ENCODE assay signal across 22 cellular contexts in the genomic region with DNA sequence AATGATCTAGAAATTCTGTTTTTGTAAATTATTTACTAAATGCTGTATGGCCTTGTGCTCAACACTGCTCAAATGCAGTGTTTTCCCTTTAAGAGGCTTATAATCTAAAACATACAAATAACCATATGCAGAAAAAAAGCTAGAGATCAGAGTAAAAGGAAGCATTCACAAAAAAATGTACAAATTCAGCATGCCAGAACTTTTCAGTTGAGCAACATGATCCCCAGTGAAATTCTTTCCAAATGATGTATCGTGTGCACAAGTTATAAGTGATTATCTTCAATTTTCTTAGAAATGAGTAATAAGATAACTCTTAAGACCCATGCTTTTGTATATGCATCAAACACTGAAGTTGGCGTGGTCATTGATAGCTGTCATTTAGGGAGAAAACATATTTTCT. TPM values are rescaled to one million over a fixed set of nuclear protein-coding genes. Genes with fewer than 3 reads are reported as not detected.
DNase-seq lines count a peak whose midpoint lies in the region; ATAC-seq, FAIRE-seq and TF ChIP-seq lines count a peak whose summit lies in the region.
"Had no signal": no experiment of that assay in that cellular context is flagged by ENCODE, and none has a peak within 500 bp of the region (broad histone marks: within the 10 kb centered on the region; RNA-seq: fewer than 3 reads in every experiment).

No MANE protein-coding gene starts in this region.

- H3K27me3 ChIP-seq in HepG2 (ENCODE audit: control insufficient read depth in 1 of 2, insufficient read depth in 2 of 2, low read length in 2 of 2) (no peaks in the 10 kb centered on the region; a peak in 1 of 5 replicates), right lobe of liver (peaks cover 0 to 21% of the 10 kb centered on the region in 2 donors), neural progenitor cell (no peaks in the 10 kb centered on the region), suprapubic skin (peaks cover 10% of the 10 kb centered on the region)

- TF ChIP-seq CTCF in HepG2 (CRISPR knock-in tag; IDR thresholded peaks at IDR 0.05) = no peak
- no peak for TF ChIP-seq CTCF in right lobe of liver (IDR thresholded peaks at IDR 0.05)
- no peak for TF ChIP-seq CTCF in neural progenitor cell (IDR thresholded peaks at IDR 0.05)
- TF ChIP-seq CTCF in suprapubic skin (IDR thresholded peaks at IDR 0.05) = no peak

- no peak overlapping the region for H3K27ac Mint-ChIP-seq in neural progenitor cell
- no peak overlapping the region for H3K27ac Mint-ChIP-seq in activated CD4-positive, alpha-beta memory T cell treated with anti-CD3 and anti-CD28 coated beads, Interleukin-2, amount 10 ng/mL, durations not matched to agents 7 days and 5 days
- H3K27ac Mint-ChIP-seq: CD8-positive, alpha-beta memory T cell had no signal

- H3K4me3 Mint-ChIP-seq in neural progenitor cell = no peak overlapping the region
- H3K4me3 Mint-ChIP-seq in activated CD4-positive, alpha-beta memory T cell treated with anti-CD3 and anti-CD28 coated beads, Interleukin-2, amount 10 ng/mL, durations not matched to agents 7 days and 5 days = no peak overlapping the region
- H3K4me3 Mint-ChIP-seq: CD8-positive, alpha-beta memory T cell; IgD-negative memory B cell had no signal

- peaks cover 41% of the 10 kb centered on the region for H3F3A ChIP-seq in neural progenitor cell (ENCODE audit: low read depth)

- peaks cover 39% of the 10 kb centered on the region for H4K20me1 ChIP-seq in HepG2 (ENCODE audit: insufficient read depth, low read length)
- peaks cover 22% of the 10 kb centered on the region for H4K20me1 ChIP-seq in neural progenitor cell (ENCODE audit: low read depth)
- H4K20me1 ChIP-seq: BLaER1 had no signal

- DNase-seq in HepG2 (ENCODE audit: low spot score) = no peak
- DNase-seq in right lobe of liver = no peak
- peak; percentile 86 for DNase-seq in fibroblast of peridontal ligament (ENCODE audit: extremely low read depth)
- DNase-seq in neural progenitor cell (ENCODE audit: low spot score) = no peak
- DNase-seq in suprapubic skin (ENCODE audit: low spot score in 2 of 2) = no peak
- DNase-seq in D341Med (ENCODE audit: low spot score) = no peak
- DNase-seq in activated CD4-positive, alpha-beta memory T cell treated with anti-CD3 and anti-CD28 coated beads, Interleukin-2, amount 10 ng/mL, durations not matched to agents 7 days and 5 days = no peak
- DNase-seq: CD8-positive, alpha-beta memory T cell; DMS79 treated with DMSO at 0.1 percent for 48 hours; GOT3; Kasumi-1; MM.1S; NCI-H1694; NCI-H2107; NK-92 treated with Interleukin-12 subunit alpha and Interleukin-12 subunit beta, amount 100 ng/mL, for 24 hours; SHP77 had no signal

- WGBS in HepG2 (ENCODE audit: low lambda C conversion rate) = 5% methylated on average over 2 of the region's 2 CpGs
- 70% methylated on average over 2 of the region's 2 CpGs for WGBS in right lobe of liver (ENCODE audit: insufficient coverage, low coverage, low lambda C conversion rate, missing lambda C conversion rate)
- WGBS in suprapubic skin = 57% methylated on average over 2 of the region's 2 CpGs

- H3K79me2 ChIP-seq in HepG2 (ENCODE audit: insufficient read depth, low read length) (peaks cover 98% of the 10 kb centered on the region), neural progenitor cell (ENCODE audit: low read depth) (peaks cover 100% of the 10 kb centered on the region)

- H3K27ac ChIP-seq in HepG2 (ENCODE audit: extremely low read length, insufficient read depth, low read length) (peak overlapping the region; percentile 85), right lobe of liver (no peak overlapping the region), neural progenitor cell (peak overlapping the region; percentile 83), suprapubic skin (no peak overlapping the region)
- H3K27ac ChIP-seq: BLaER1 had no signal

- H3K4me1 ChIP-seq in HepG2 (ENCODE audit: insufficient read depth, low read length) (peaks cover 16% of the 10 kb centered on the region), right lobe of liver (no peaks in the 10 kb centered on the region), neural progenitor cell (peaks cover 56% of the 10 kb centered on the region), suprapubic skin (peaks cover 9% of the 10 kb centered on the region)
- H3K4me1 ChIP-seq: BLaER1 had no signal

- POLR2A ChIA-PET in HepG2 (lab: Yijun Ruan, JAX) = interaction anchor here (0.7 to 3.5 kb wide), 4 partner anchors 9 to 46 kb away, joined by 3 to 14 read pairs (median 6); no protein-coding TSS in a partner anchor
- POLR2A ChIA-PET in activated CD4-positive, alpha-beta memory T cell treated with anti-CD3 and anti-CD28 coated beads, Interleukin-2, amount 10 ng/mL, durations not matched to agents 7 days and 5 days (lab: Charles Lee) = no interaction called here

- H3K36me3 ChIP-seq in HepG2 (replicated peaks in 1 of 2; ENCODE audit: control insufficient read depth in 1 of 2, insufficient read depth in 2 of 2, low read length in 2 of 2) = peaks cover 1 to 28% of the 10 kb centered on the region in 2 experiments
- H3K36me3 ChIP-seq in right lobe of liver = no peaks in the 10 kb centered on the region
- H3K36me3 ChIP-seq in neural progenitor cell = no peaks in the 10 kb centered on the region
- no peaks in the 10 kb centered on the region for H3K36me3 ChIP-seq in suprapubic skin
- H3K36me3 ChIP-seq: BLaER1 had no signal

- TF ChIP-seq EP300 in HepG2 (IDR thresholded peaks at IDR 0.05; ENCODE audit: low read depth in 2 of 2, low read length in 2 of 2) (no peak), HepG2 (CRISPR knock-in tag; IDR thresholded peaks at IDR 0.05; ENCODE audit: borderline replicate concordance) (no peak), suprapubic skin (IDR thresholded peaks at IDR 0.05) (no peak)

- H3K9me3 ChIP-seq in HepG2 (ENCODE audit: low read length) (no peaks in the 10 kb centered on the region), right lobe of liver (no peaks in the 10 kb centered on the region), neural progenitor cell (ENCODE audit: low read depth) (no peaks in the 10 kb centered on the region), suprapubic skin (no peaks in the 10 kb centered on the region)

- TF ChIP-seq POLR2A in HepG2 (IDR thresholded peaks at IDR 0.05; ENCODE audit: insufficient read depth in 1 of 2, low read depth in 2 of 2, low read length in 2 of 2) (no peak; a peak in 1 of 4 replicates), right lobe of liver (IDR thresholded peaks at IDR 0.05) (no peak), suprapubic skin (IDR thresholded peaks at IDR 0.05) (no peak)

- FAIRE-seq in HepG2 (lab: Jason Lieb, UNC) = no peak
- FAIRE-seq: GM12878 had no signal

- H3K4me3 ChIP-seq in HepG2 (replicated peaks in 1 of 3; ENCODE audit: insufficient read depth in 1 of 3, low read depth in 2 of 3, low read length in 3 of 3) (peak overlapping the region; percentile 80 to 88 (median 86); a peak in 5 of 6 replicates), right lobe of liver (no peak overlapping the region), neural progenitor cell (peak overlapping the region; percentile 66), suprapubic skin (no peak overlapping the region)
- H3K4me3 ChIP-seq: BLaER1, GM12878 had no signal

- CTCF ChIA-PET in HepG2 (lab: Yijun Ruan, JAX; ENCODE audit: low intra/inter-chr PET ratio, low total read pairs) = no interaction called here
- CTCF ChIA-PET in activated CD4-positive, alpha-beta memory T cell treated with anti-CD3 and anti-CD28 coated beads, Interleukin-2, amount 10 ng/mL, durations not matched to agents 7 days and 5 days (lab: Charles Lee) = no interaction called here

- H3K9me3 Mint-ChIP-seq in neural progenitor cell = no peaks in the 10 kb centered on the region
- no peaks in the 10 kb centered on the region for H3K9me3 Mint-ChIP-seq in activated CD4-positive, alpha-beta memory T cell treated with anti-CD3 and anti-CD28 coated beads, Interleukin-2, amount 10 ng/mL, durations not matched to agents 7 days and 5 days
- H3K9me3 Mint-ChIP-seq: CD8-positive, alpha-beta memory T cell; IgD-negative memory B cell had no signal

- no peaks in the 10 kb centered on the region for H3K36me3 Mint-ChIP-seq in neural progenitor cell
- no peaks in the 10 kb centered on the region for H3K36me3 Mint-ChIP-seq in activated CD4-positive, alpha-beta memory T cell treated with anti-CD3 and anti-CD28 coated beads, Interleukin-2, amount 10 ng/mL, durations not matched to agents 7 days and 5 days (ENCODE audit: low read depth)
- H3K36me3 Mint-ChIP-seq: CD8-positive, alpha-beta memory T cell; IgD-negative memory B cell had no signal

- ATAC-seq in HepG2 (no peak), right lobe of liver (no peak), HG02759 (IDR thresholded peaks at IDR 0.05; ENCODE audit: unreplicated experiment) (no peak)
- ATAC-seq: GM12878 had no signal

- H3K9ac ChIP-seq in HepG2 (ENCODE audit: insufficient read depth, low read depth, low read length) (peak overlapping the region; percentile 79), neural progenitor cell (no peak overlapping the region)
- H3K9ac ChIP-seq: BLaER1 had no signal

- H3K27me3 Mint-ChIP-seq in neural progenitor cell (ENCODE audit: insufficient read depth, low read depth) = peaks cover 4% of the 10 kb centered on the region
- peaks cover 31% of the 10 kb centered on the region for H3K27me3 Mint-ChIP-seq in activated CD4-positive, alpha-beta memory T cell treated with anti-CD3 and anti-CD28 coated beads, Interleukin-2, amount 10 ng/mL, durations not matched to agents 7 days and 5 days

- BruUV-seq in HepG2 (replicated peaks; lab: Mats Ljungman, UMichigan) = no TSS peak

- peaks cover 54% of the 10 kb centered on the region for H3K4me1 Mint-ChIP-seq in neural progenitor cell
- peaks cover 3% of the 10 kb centered on the region for H3K4me1 Mint-ChIP-seq in activated CD4-positive, alpha-beta memory T cell treated with anti-CD3 and anti-CD28 coated beads, Interleukin-2, amount 10 ng/mL, durations not matched to agents 7 days and 5 days
- H3K4me1 Mint-ChIP-seq: IgD-negative memory B cell had no signal

- no peak for TF ChIP-seq RAD21 in HepG2 (CRISPR knock-in tag; IDR thresholded peaks at IDR 0.05)

- no peak overlapping the region for H2AFZ ChIP-seq in HepG2 (ENCODE audit: low read length)
- no peak overlapping the region for H2AFZ ChIP-seq in neural progenitor cell (replicated peaks)

- peak overlapping the region; percentile 80 for H3K4me2 ChIP-seq in HepG2 (ENCODE audit: low read depth, low read length)
- H3K4me2 ChIP-seq in neural progenitor cell = peak overlapping the region; percentile 85
- H3K4me2 ChIP-seq: BLaER1 had no signal

- in situ Hi-C loops in HepG2 (cut with HindIII; ENCODE audit: extremely low pct_ligation_motif_present, low pct_unique_long_range_greater_than_20kb) = loop anchor here (5.0 kb wide), 1 partner anchor 42 kb away; no protein-coding TSS in a partner anchor

- intact Hi-C loops in HepG2 (cut with micrococcal nuclease; ENCODE audit: unreplicated experiment) = no loop called here
- intact Hi-C loops in right lobe of liver (cut with DNase I) = no loop called here

RNA-seq across cellular contexts. Expression of a gene that starts 5.0 kb away (rescaled TPM):
- total RNA-seq in HepG2 (2016; rRNA removed; fragmentation: Illumina TruSeq; extraction: Trizol) (805 and 1,799 TPM in 2 replicates), right lobe of liver (1 to 10 TPM in 4 of 6 experiments, under 1 TPM in 2; 0.31 to 6.8 (median 1.8) TPM), neural progenitor cell (ENCODE audit: low replicate concordance) (968 and 1,039 TPM in 2 replicates), suprapubic skin (10 to 100 TPM in 2 of 4 donors, 1 to 10 TPM in 2; 4.9 to 10.9 (median 9.2) TPM)
- total RNA-seq in HepG2 (2016; cell fraction: cytosol; rRNA removed; fragmentation: Illumina TruSeq; extraction: Trizol; ENCODE audit: low read depth) = 284 and 320 TPM in 2 replicates
- 792 and 1,776 TPM in 2 replicates for total RNA-seq in HepG2 (2016; cell fraction: insoluble cytoplasmic fraction; rRNA removed; fragmentation: Illumina TruSeq; extraction: Trizol)
- total RNA-seq in HepG2 (2016; cell fraction: membrane; rRNA removed; fragmentation: Illumina TruSeq; extraction: Trizol) = 290 and 301 TPM in 2 replicates
- 1,828 and 2,106 TPM in 2 replicates for total RNA-seq in HepG2 (2016; cell fraction: nucleus; rRNA removed; fragmentation: Illumina TruSeq; extraction: Trizol)
- 3,263 and 3,554 TPM in 2 replicates for polyA plus RNA-seq in HepG2 (2011; rRNA removed)
- 2,062 and 3,587 TPM in 2 replicates for polyA plus RNA-seq in HepG2 (2011; cell fraction: cytosol; rRNA removed)
- 820 and 1,167 TPM in 2 replicates for polyA plus RNA-seq in HepG2 (2011; cell fraction: nucleus; rRNA removed)
- polyA plus RNA-seq in HepG2 (2012) = 3,341 and 3,897 TPM in 2 replicates
- polyA plus RNA-seq in HepG2 (2016; cell fraction: cytosol; fragmentation: Illumina TruSeq; extraction: Trizol; ENCODE audit: low read depth) = 118 and 136 TPM in 2 replicates
- polyA plus RNA-seq in HepG2 (2016; cell fraction: insoluble cytoplasmic fraction; fragmentation: Illumina TruSeq; extraction: Trizol; ENCODE audit: low read depth) = 843 and 853 TPM in 2 replicates
- 164 and 169 TPM in 2 replicates for polyA plus RNA-seq in HepG2 (2016; cell fraction: membrane; fragmentation: Illumina TruSeq; extraction: Trizol; ENCODE audit: low read depth)
- 1,823 and 1,891 TPM in 2 replicates for polyA plus RNA-seq in HepG2 (2016; cell fraction: nucleus; fragmentation: Illumina TruSeq; extraction: Trizol; ENCODE audit: insufficient read depth, low read depth)
- polyA minus RNA-seq in HepG2 (2011; rRNA and poly(A)+ RNA removed; ENCODE audit: low replicate concordance) = 0.72 and 1,012 TPM in 2 replicates
- polyA minus RNA-seq in HepG2 (2011; cell fraction: cytosol; rRNA and poly(A)+ RNA removed) = 1,199 and 1,788 TPM in 2 replicates
- 1,194 and 1,668 TPM in 2 replicates for polyA minus RNA-seq in HepG2 (2011; cell fraction: nucleus; rRNA and poly(A)+ RNA removed)
- total RNA-seq in activated CD4-positive, alpha-beta memory T cell treated with anti-CD3 and anti-CD28 coated beads, Interleukin-2, amount 10 ng/mL, durations not matched to agents 7 days and 5 days = under 1 TPM; 0.08 to 0.13 TPM
- total RNA-seq: A172; CD8-positive, alpha-beta memory T cell; OCI-LY7 had no signal
- polyA plus RNA-seq: CD8-positive, alpha-beta memory T cell had no signal

Comparison
In these comparisons a context has a peak if more than half of its experiments do, and no peak if none do; other contexts are left out.
1. H3K27ac ChIP-seq: peak in HepG2 (single experiment) and neural progenitor cell (single experiment); none in right lobe of liver (0 of 3) and suprapubic skin (single experiment).
2. H3K4me3 ChIP-seq: peak in HepG2 (3 of 3) and neural progenitor cell (single experiment); none in right lobe of liver (0 of 3) and suprapubic skin (single experiment).
3. RNA of a gene that starts 5.0 kb away (total RNA-seq): 284 to 2,106 TPM in HepG2 and 968 to 1,039 TPM in neural progenitor cell; 4.9 to 10.9 TPM in suprapubic skin, 0.31 to 6.8 TPM in right lobe of liver and 0.08 to 0.13 TPM in activated CD4-positive, alpha-beta memory T cell treated with anti-CD3 and anti-CD28 coated beads, Interleukin-2, amount 10 ng/mL, durations not matched to agents 7 days and 5 days; every median in the first group is over 10 times any median in the second.